In genomic region chr3:114019486-114019885, GRCh38 we compare ENCODE assay signal across 35 cellular contexts. TPM values are rescaled to one million over a fixed set of nuclear protein-coding genes. Genes with fewer than 3 reads are reported as not detected.
DNase-seq lines count a peak whose midpoint lies in the region; ATAC-seq, FAIRE-seq and TF ChIP-seq lines count a peak whose summit lies in the region.
"Had no signal": no experiment of that assay in that cellular context is flagged by ENCODE, and none has a peak within 500 bp of the region (broad histone marks: within the 10 kb centered on the region; RNA-seq: fewer than 3 reads in every experiment).

No MANE protein-coding gene starts in this region.

- no peak overlapping the region for H3K9ac ChIP-seq in HepG2 (ENCODE audit: insufficient read depth, low read depth, low read length)
- H3K9ac ChIP-seq: BLaER1; BLaER1 treated with 17β-estradiol and CSF1 and Interleukin-3, amounts not matched to agents 10 nM and 100 nM had no signal

- no TSS peak for BruUV-seq in HepG2 (replicated peaks; lab: Mats Ljungman, UMichigan)

- H3K36me3 Mint-ChIP-seq in nephron progenitor cell (ENCODE audit: low read depth) (no peaks in the 10 kb centered on the region), mesothelial cell of epicardium (no peaks in the 10 kb centered on the region)
- H3K36me3 Mint-ChIP-seq: CD14-positive monocyte had no signal

- no peaks in the 10 kb centered on the region for H3K36me3 ChIP-seq in HepG2 (replicated peaks in 1 of 2; ENCODE audit: control insufficient read depth in 1 of 2, insufficient read depth in 2 of 2, low read length in 2 of 2)
- H3K36me3 ChIP-seq in right lobe of liver: no peaks in the 10 kb centered on the region
- H3K36me3 ChIP-seq: BE2C; BLaER1; BLaER1 treated with 17β-estradiol and CSF1 and Interleukin-3, amounts not matched to agents 10 nM and 100 nM had no signal

- no peak overlapping the region for H2AFZ ChIP-seq in HepG2 (ENCODE audit: low read length)

- peaks cover 22% of the 10 kb centered on the region for H3K4me1 Mint-ChIP-seq in nephron progenitor cell
- peaks cover 14% of the 10 kb centered on the region for H3K4me1 Mint-ChIP-seq in mesothelial cell of epicardium
- H3K4me1 Mint-ChIP-seq: B cell; CD14-positive monocyte; CD4-positive, alpha-beta memory T cell; CD4-positive, CD25-positive, alpha-beta regulatory T cell; CD8-positive, alpha-beta memory T cell had no signal

- TF ChIP-seq POLR2A in HepG2 (IDR thresholded peaks at IDR 0.05; ENCODE audit: insufficient read depth in 1 of 2, low read depth in 2 of 2, low read length in 2 of 2) (no peak), right lobe of liver (IDR thresholded peaks at IDR 0.05) (no peak)

- no peaks in the 10 kb centered on the region for H4K20me1 ChIP-seq in HepG2 (ENCODE audit: insufficient read depth, low read length)
- H4K20me1 ChIP-seq: BLaER1; BLaER1 treated with 17β-estradiol and CSF1 and Interleukin-3, amounts not matched to agents 10 nM and 100 nM had no signal

- H3K27me3 Mint-ChIP-seq in nephron progenitor cell (ENCODE audit: low read depth, poor library complexity) (no peaks in the 10 kb centered on the region), mesothelial cell of epicardium (ENCODE audit: low read depth) (no peaks in the 10 kb centered on the region)
- H3K27me3 Mint-ChIP-seq: B cell; CD4-positive, alpha-beta memory T cell; CD4-positive, alpha-beta T cell; CD4-positive, CD25-positive, alpha-beta regulatory T cell; CD8-positive, alpha-beta memory T cell had no signal

- H3K4me3 Mint-ChIP-seq in nephron progenitor cell (no peak overlapping the region), mesothelial cell of epicardium (no peak overlapping the region)
- H3K4me3 Mint-ChIP-seq: B cell; CD14-positive monocyte; CD4-positive, alpha-beta memory T cell; CD4-positive, alpha-beta T cell; CD4-positive, CD25-positive, alpha-beta regulatory T cell; CD8-positive, alpha-beta memory T cell; CD8-positive, alpha-beta T cell had no signal

- no peak for FAIRE-seq in HepG2 (lab: Jason Lieb, UNC)
- FAIRE-seq: A204.1, A549, D721Med had no signal

- H3K9me3 ChIP-seq in HepG2 (ENCODE audit: low read length) (no peaks in the 10 kb centered on the region), right lobe of liver (no peaks in the 10 kb centered on the region)
- H3K9me3 ChIP-seq: A549; BE2C; BLaER1; BLaER1 treated with 17β-estradiol and CSF1 and Interleukin-3, amounts not matched to agents 10 nM and 100 nM; Caco-2 had no signal

- CTCF ChIA-PET in HepG2 (lab: Yijun Ruan, JAX; ENCODE audit: low intra/inter-chr PET ratio, low total read pairs) (no interaction called here), HEK293T (lab: Yijun Ruan, JAX) (no interaction called here)

- DNase-seq in HepG2 (ENCODE audit: low spot score) (no peak), right lobe of liver (no peak), HEK293T (ENCODE audit: extremely low spot score) (no peak), nephron progenitor cell (no peak), occipital lobe (lab: John Stamatoyannopoulos, UW) (no peak), mesothelial cell of epicardium (ENCODE audit: low spot score in 2 of 2, unreplicated experiment in 2 of 2) (no peak)
- DNase-seq: 8988T; ACHN; AML-193; BE2C; C1 segment of cervical spinal cord; Caco-2; Calu3; CD4-positive, alpha-beta memory T cell; CD4-positive, alpha-beta T cell; CD4-positive, CD25-positive, alpha-beta regulatory T cell; CD8-positive, alpha-beta memory T cell; CD8-positive, alpha-beta T cell; COR-L47; DMS 273 treated with DMSO at 0.1 percent for 48 hours; DMS153; DMS53; DMS79; DMS79 treated with DMSO at 0.1 percent for 48 hours; DND-41; EL had no signal

- 16% methylated on average over 2 of the region's 2 CpGs for WGBS in HepG2 (ENCODE audit: low lambda C conversion rate)
- WGBS in right lobe of liver (ENCODE audit: insufficient coverage, low coverage, low lambda C conversion rate, missing lambda C conversion rate): 100% methylated on average over 2 of the region's 2 CpGs

- no peaks in the 10 kb centered on the region for H3K79me2 ChIP-seq in HepG2 (ENCODE audit: insufficient read depth, low read length)

- in situ Hi-C loops in HepG2 (cut with HindIII; ENCODE audit: extremely low pct_ligation_motif_present, low pct_unique_long_range_greater_than_20kb): no loop called here

- intact Hi-C loops in HepG2 (cut with micrococcal nuclease; ENCODE audit: unreplicated experiment): no loop called here
- intact Hi-C loops in right lobe of liver (cut with DNase I): no loop called here

- TF ChIP-seq EP300 in HepG2 (IDR thresholded peaks at IDR 0.05; ENCODE audit: low read depth in 2 of 2, low read length in 2 of 2) (no peak), HepG2 (CRISPR knock-in tag; IDR thresholded peaks at IDR 0.05; ENCODE audit: borderline replicate concordance) (no peak)

- no peaks in the 10 kb centered on the region for H3K27me3 ChIP-seq in HepG2 (ENCODE audit: control insufficient read depth in 1 of 2, insufficient read depth in 2 of 2, low read length in 2 of 2)
- no peaks in the 10 kb centered on the region for H3K27me3 ChIP-seq in right lobe of liver
- H3K27me3 ChIP-seq: BLaER1; BLaER1 treated with 17β-estradiol and CSF1 and Interleukin-3, amounts not matched to agents 10 nM and 100 nM had no signal

- no peak overlapping the region for H3K27ac ChIP-seq in HepG2 (ENCODE audit: extremely low read length, insufficient read depth, low read length)
- no peak overlapping the region for H3K27ac ChIP-seq in right lobe of liver
- H3K27ac ChIP-seq: 22Rv1; A549; BLaER1; BLaER1 treated with 17β-estradiol and CSF1 and Interleukin-3, amounts not matched to agents 10 nM and 100 nM; C4-2B had no signal

- H3K4me2 ChIP-seq in HepG2 (ENCODE audit: low read depth, low read length): no peak overlapping the region
- H3K4me2 ChIP-seq: A549; BLaER1; BLaER1 treated with 17β-estradiol and CSF1 and Interleukin-3, amounts not matched to agents 10 nM and 100 nM had no signal

- TF ChIP-seq RAD21 in HepG2 (CRISPR knock-in tag; IDR thresholded peaks at IDR 0.05): no peak

- peak overlapping the region; percentile 15 for H3K27ac Mint-ChIP-seq in nephron progenitor cell
- no peak overlapping the region for H3K27ac Mint-ChIP-seq in mesothelial cell of epicardium
- H3K27ac Mint-ChIP-seq: B cell; CD14-positive monocyte; CD4-positive, alpha-beta memory T cell; CD4-positive, alpha-beta T cell; CD4-positive, CD25-positive, alpha-beta regulatory T cell; CD8-positive, alpha-beta memory T cell; CD8-positive, alpha-beta T cell had no signal

- H3K4me1 ChIP-seq in HepG2 (ENCODE audit: insufficient read depth, low read length) (no peaks in the 10 kb centered on the region), right lobe of liver (no peaks in the 10 kb centered on the region)
- H3K4me1 ChIP-seq: A549, BE2C, Caco-2 had no signal

- H3K9me3 Mint-ChIP-seq in nephron progenitor cell (peaks cover 3% of the 10 kb centered on the region), mesothelial cell of epicardium (no peaks in the 10 kb centered on the region)
- H3K9me3 Mint-ChIP-seq: CD14-positive monocyte; CD4-positive, alpha-beta memory T cell; CD4-positive, alpha-beta T cell; CD4-positive, CD25-positive, alpha-beta regulatory T cell; CD8-positive, alpha-beta memory T cell; CD8-positive, alpha-beta T cell had no signal

- H3K4me3 ChIP-seq in HepG2 (replicated peaks in 1 of 3; ENCODE audit: insufficient read depth in 1 of 3, low read depth in 2 of 3, low read length in 3 of 3) (no peak overlapping the region), right lobe of liver (no peak overlapping the region)
- H3K4me3 ChIP-seq: A549; BLaER1; BLaER1 treated with 17β-estradiol and CSF1 and Interleukin-3, amounts not matched to agents 10 nM and 100 nM had no signal

- ATAC-seq in HepG2 (no peak), right lobe of liver (no peak)
- ATAC-seq: A549; CD8-positive, alpha-beta T cell had no signal

- POLR2A ChIA-PET in HepG2 (lab: Yijun Ruan, JAX): no interaction called here
- POLR2A ChIA-PET in HEK293T (lab: Yijun Ruan, JAX): interaction anchor here (0.5 kb wide), 1 partner anchor 273 kb away, joined by 3 read pairs; the partner anchor contains the start of gene ATP6V1A

- no peak for TF ChIP-seq CTCF in HepG2 (CRISPR knock-in tag; IDR thresholded peaks at IDR 0.05)
- TF ChIP-seq CTCF in right lobe of liver (IDR thresholded peaks at IDR 0.05): no peak
- no peak for TF ChIP-seq CTCF in nephron progenitor cell (IDR thresholded peaks at IDR 0.05)
- TF ChIP-seq CTCF in mesothelial cell of epicardium (IDR thresholded peaks at IDR 0.05; ENCODE audit: unreplicated experiment): no peak

RNA-seq across cellular contexts. Expression of gene CCDC191, which starts 36.8 kb away (rescaled TPM):
- total RNA-seq in HepG2 (2016; rRNA removed; fragmentation: Illumina TruSeq; extraction: Trizol) (1.2 and 1.4 TPM in 2 replicates), right lobe of liver (1 to 10 TPM in 3 of 6 experiments, under 1 TPM in 3; 0.43 to 1.6 (median 0.96) TPM), occipital lobe (6.6 TPM), mesothelial cell of epicardium (8.8 to 10.8 TPM (median 10.3 TPM) in 3 replicates)
- total RNA-seq in HepG2 (2016; cell fraction: cytosol; rRNA removed; fragmentation: Illumina TruSeq; extraction: Trizol; ENCODE audit: low read depth): 1.1 and 1.3 TPM in 2 replicates
- 0.74 and 1.2 TPM in 2 replicates for total RNA-seq in HepG2 (2016; cell fraction: insoluble cytoplasmic fraction; rRNA removed; fragmentation: Illumina TruSeq; extraction: Trizol)
- total RNA-seq in HepG2 (2016; cell fraction: membrane; rRNA removed; fragmentation: Illumina TruSeq; extraction: Trizol): 0.34 and 0.49 TPM in 2 replicates
- total RNA-seq in HepG2 (2016; cell fraction: nucleus; rRNA removed; fragmentation: Illumina TruSeq; extraction: Trizol): 2.2 and 2.3 TPM in 2 replicates
- polyA plus RNA-seq in HepG2 (2011; rRNA removed): 0.69 and 0.91 TPM in 2 replicates
- 0.16 and 0.24 TPM in 2 replicates for polyA plus RNA-seq in HepG2 (2011; cell fraction: cytosol; rRNA removed)
- polyA plus RNA-seq in HepG2 (2011; cell fraction: nucleus; rRNA removed): 1.3 and 1.7 TPM in 2 replicates
- 0.71 and 1.9 TPM in 2 replicates for polyA plus RNA-seq in HepG2 (2012)
- polyA plus RNA-seq in HepG2 (2016; cell fraction: cytosol; fragmentation: Illumina TruSeq; extraction: Trizol; ENCODE audit: low read depth): 0.03 TPM in 2 replicates
- 0.59 and 0.84 TPM in 2 replicates for polyA plus RNA-seq in HepG2 (2016; cell fraction: insoluble cytoplasmic fraction; fragmentation: Illumina TruSeq; extraction: Trizol; ENCODE audit: low read depth)
- polyA plus RNA-seq in HepG2 (2016; cell fraction: membrane; fragmentation: Illumina TruSeq; extraction: Trizol; ENCODE audit: low read depth): 0.07 and 0.14 TPM in 2 replicates
- polyA plus RNA-seq in HepG2 (2016; cell fraction: nucleus; fragmentation: Illumina TruSeq; extraction: Trizol; ENCODE audit: insufficient read depth, low read depth): 2.0 and 3.5 TPM in 2 replicates
- polyA minus RNA-seq in HepG2 (2011; rRNA and poly(A)+ RNA removed; ENCODE audit: low replicate concordance): 0.14 and 0.40 TPM in 2 replicates
- not detected in 2 replicates for polyA minus RNA-seq in HepG2 (2011; cell fraction: cytosol; rRNA and poly(A)+ RNA removed)
- polyA minus RNA-seq in HepG2 (2011; cell fraction: nucleus; rRNA and poly(A)+ RNA removed): 1.8 and 3.5 TPM in 2 replicates

RNA-seq across cellular contexts. Expression of gene QTRT2, which starts 37.1 kb away (rescaled TPM):
- total RNA-seq in HepG2 (2016; rRNA removed; fragmentation: Illumina TruSeq; extraction: Trizol) (33.4 and 38.0 TPM in 2 replicates), right lobe of liver (1 to 10 TPM; 6.3 to 9.8 (median 7.8) TPM), occipital lobe (22.0 TPM), mesothelial cell of epicardium (29.1 to 35.2 TPM (median 32.3 TPM) in 3 replicates)
- 11.0 and 12.1 TPM in 2 replicates for total RNA-seq in HepG2 (2016; cell fraction: cytosol; rRNA removed; fragmentation: Illumina TruSeq; extraction: Trizol; ENCODE audit: low read depth)
- 36.8 and 38.6 TPM in 2 replicates for total RNA-seq in HepG2 (2016; cell fraction: insoluble cytoplasmic fraction; rRNA removed; fragmentation: Illumina TruSeq; extraction: Trizol)
- 23.6 and 28.2 TPM in 2 replicates for total RNA-seq in HepG2 (2016; cell fraction: membrane; rRNA removed; fragmentation: Illumina TruSeq; extraction: Trizol)
- 43.9 and 45.3 TPM in 2 replicates for total RNA-seq in HepG2 (2016; cell fraction: nucleus; rRNA removed; fragmentation: Illumina TruSeq; extraction: Trizol)
- polyA plus RNA-seq in HepG2 (2011; rRNA removed): 6.6 and 7.1 TPM in 2 replicates
- polyA plus RNA-seq in HepG2 (2011; cell fraction: cytosol; rRNA removed): 4.1 and 6.0 TPM in 2 replicates
- polyA plus RNA-seq in HepG2 (2011; cell fraction: nucleus; rRNA removed): 5.6 and 6.7 TPM in 2 replicates
- 10.0 and 10.9 TPM in 2 replicates for polyA plus RNA-seq in HepG2 (2012)
- polyA plus RNA-seq in HepG2 (2016; cell fraction: cytosol; fragmentation: Illumina TruSeq; extraction: Trizol; ENCODE audit: low read depth): 1.2 and 1.3 TPM in 2 replicates
- 22.8 and 23.8 TPM in 2 replicates for polyA plus RNA-seq in HepG2 (2016; cell fraction: insoluble cytoplasmic fraction; fragmentation: Illumina TruSeq; extraction: Trizol; ENCODE audit: low read depth)
- 3.5 and 3.9 TPM in 2 replicates for polyA plus RNA-seq in HepG2 (2016; cell fraction: membrane; fragmentation: Illumina TruSeq; extraction: Trizol; ENCODE audit: low read depth)
- 28.1 and 37.6 TPM in 2 replicates for polyA plus RNA-seq in HepG2 (2016; cell fraction: nucleus; fragmentation: Illumina TruSeq; extraction: Trizol; ENCODE audit: insufficient read depth, low read depth)
- 13.2 and 38.2 TPM in 2 replicates for polyA minus RNA-seq in HepG2 (2011; rRNA and poly(A)+ RNA removed; ENCODE audit: low replicate concordance)
- 9.9 and 12.2 TPM in 2 replicates for polyA minus RNA-seq in HepG2 (2011; cell fraction: cytosol; rRNA and poly(A)+ RNA removed)
- polyA minus RNA-seq in HepG2 (2011; cell fraction: nucleus; rRNA and poly(A)+ RNA removed): 31.5 and 45.8 TPM in 2 replicates
